1 cellular context compared by ENCODE assay signal in the genomic region with DNA sequence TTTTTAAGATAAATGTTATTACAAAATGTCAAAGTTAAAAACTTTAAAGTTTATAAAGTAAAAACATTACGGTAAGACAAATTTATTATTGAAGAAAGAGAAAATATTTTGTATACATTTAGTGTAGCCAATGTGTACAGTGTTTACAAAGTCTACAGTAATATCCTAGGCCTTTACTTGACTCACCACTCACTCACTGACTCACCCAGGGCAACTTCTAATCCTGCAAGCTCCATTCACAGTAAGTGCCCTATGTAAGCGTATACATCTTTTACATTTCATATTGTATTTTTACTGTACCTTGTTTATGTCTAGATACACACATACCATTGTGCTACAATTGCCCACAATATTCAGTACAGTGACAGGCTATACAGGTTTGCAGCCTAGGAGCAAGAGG.
TF ChIP-seq lines count a peak whose summit lies in the region.

No MANE protein-coding gene starts in this region.

TF ChIP-seq in SK-N-SH, 30 proteins besides CTCF, POLR2A, EP300 and RAD21 (continued from another document):
- TF ChIP-seq ZBTB33 (IDR thresholded peaks at IDR 0.05; ENCODE audit: borderline replicate concordance, low read depth) (no peak), TCF12 (IDR thresholded peaks at IDR 0.05) (no peak), FOSL2 (IDR thresholded peaks at IDR 0.05; ENCODE audit: borderline replicate concordance, low read depth) (no peak), RFX5 (IDR thresholded peaks at IDR 0.05; ENCODE audit: low read length) (no peak), EZH2phosphoT487 (IDR thresholded peaks at IDR 0.05; ENCODE audit: borderline replicate concordance, low read depth) (no peak)
TF ChIP-seq in SK-N-SH: peak in this region for 0.
